7 cellular contexts compared by ENCODE assay signal in genomic region chr2:87093252-87093651, GRCh38.
DNase-seq lines count a peak whose midpoint lies in the region; ATAC-seq, FAIRE-seq and TF ChIP-seq lines count a peak whose summit lies in the region.
"Not testable (repeated sequence)": the region's sequence is repeated elsewhere in the genome, so short reads cannot be mapped to it uniquely, and the experiment has no call there.

No MANE protein-coding gene starts in this region.

- not testable (repeated sequence) for H3K79me2 ChIP-seq in PC-3 (ENCODE audit: low read length); endothelial cell of umbilical vein (ENCODE audit: control insufficient read depth, insufficient read depth, low read length); HepG2 (ENCODE audit: insufficient read depth, low read length)

- not testable (repeated sequence) for H3K9me3 ChIP-seq in A549; PC-3 (ENCODE audit: low read length); endothelial cell of umbilical vein (replicated peaks; ENCODE audit: control insufficient read depth, insufficient read depth, low read length); HepG2 (ENCODE audit: low read length)

- H3K9me1 ChIP-seq in endothelial cell of umbilical vein (replicated peaks; ENCODE audit: control insufficient read depth, extremely low read depth, insufficient read depth, low read length), result not testable (repeated sequence)

- intact Hi-C loops in PC-3 (cut with micrococcal nuclease); endothelial cell of umbilical vein (cut with micrococcal nuclease); HepG2 (cut with micrococcal nuclease; ENCODE audit: unreplicated experiment): not testable (repeated sequence)

- H3K9ac ChIP-seq in PC-3 (ENCODE audit: low read length); endothelial cell of umbilical vein (replicated peaks; ENCODE audit: extremely low read depth, insufficient read depth, low read length); HepG2 (ENCODE audit: insufficient read depth, low read depth, low read length): not testable (repeated sequence)

- not testable (repeated sequence) for BruUV-seq in PC-3 (replicated peaks; lab: Mats Ljungman, UMichigan); endothelial cell of umbilical vein (replicated peaks; lab: Mats Ljungman, UMichigan); HepG2 (replicated peaks; lab: Mats Ljungman, UMichigan)

- CTCF ChIA-PET in A549 (lab: Yijun Ruan, JAX); PC-3 (lab: Charles Lee); HepG2 (lab: Yijun Ruan, JAX; ENCODE audit: low intra/inter-chr PET ratio, low total read pairs): not testable (repeated sequence)
- CTCF ChIA-PET in endothelial cell of umbilical vein (lab: Charles Lee), result interaction anchor here (0.6 kb wide), 1 partner anchor 662 kb away, joined by 3 read pairs; no protein-coding TSS in a partner anchor

- TF ChIP-seq CTCF in A549 (IDR thresholded peaks at IDR 0.05); PC-3 (conservative IDR thresholded peaks at IDR 0.05; ENCODE audit: low read depth, low read length); bronchial epithelial cell (IDR thresholded peaks at IDR 0.05; ENCODE audit: insufficient read depth, low read length, severe bottlenecking); endothelial cell of umbilical vein (IDR thresholded peaks at IDR 0.05; ENCODE audit: extremely low read depth in 1 of 2, insufficient read depth in 1 of 2, low read depth in 1 of 2, low read length in 2 of 2); HepG2 (CRISPR knock-in tag; IDR thresholded peaks at IDR 0.05): not testable (repeated sequence)

- not testable (repeated sequence) for FAIRE-seq in A549 (lab: Jason Lieb, UNC); HepG2 (lab: Jason Lieb, UNC)
- FAIRE-seq in HTR-8/SVneo (lab: Jason Lieb, UNC) (peak; percentile 70), bronchial epithelial cell (lab: Jason Lieb, UNC) (peak; percentile 83), endothelial cell of umbilical vein (lab: Jason Lieb, UNC) (peak; percentile 100), urothelium cell line (lab: Jason Lieb, UNC) (peak; percentile 90)

- WGBS in A549 (ENCODE audit: missing lambda C conversion rate), result 84% methylated on average over 3 of the region's 7 CpGs
- WGBS in HepG2 (ENCODE audit: low lambda C conversion rate), result 52% methylated on average over 2 of the region's 7 CpGs

- not testable (repeated sequence) for H3F3A ChIP-seq in PC-3 (ENCODE audit: low read length, unreplicated experiment)

- TF ChIP-seq POLR2A in A549 (IDR thresholded peaks at IDR 0.05; ENCODE audit: low read length); endothelial cell of umbilical vein (IDR thresholded peaks at IDR 0.05; ENCODE audit: low read depth, low read length); HepG2 (IDR thresholded peaks at IDR 0.05; ENCODE audit: insufficient read depth in 1 of 2, low read depth in 2 of 2, low read length in 2 of 2): not testable (repeated sequence)

- H4K20me1 ChIP-seq in PC-3 (ENCODE audit: low read length); endothelial cell of umbilical vein (replicated peaks; ENCODE audit: control insufficient read depth, extremely low read depth, insufficient read depth, low read length); HepG2 (ENCODE audit: insufficient read depth, low read length): not testable (repeated sequence)

- not testable (repeated sequence) for H3K36me3 ChIP-seq in PC-3 (ENCODE audit: low read depth, low read length); bronchial epithelial cell (ENCODE audit: control insufficient read depth, insufficient read depth, low read length); endothelial cell of umbilical vein (ENCODE audit: control insufficient read depth in 2 of 2, extremely low read depth in 1 of 2, insufficient read depth in 2 of 2, low read length in 2 of 2); HepG2 (replicated peaks in 1 of 2; ENCODE audit: control insufficient read depth in 1 of 2, insufficient read depth in 2 of 2, low read length in 2 of 2)

- not testable (repeated sequence) for H3K4me2 ChIP-seq in A549; PC-3 (ENCODE audit: low read length); endothelial cell of umbilical vein (ENCODE audit: insufficient read depth, low read length); HepG2 (ENCODE audit: low read depth, low read length)

- not testable (repeated sequence) for TF ChIP-seq EP300 in A549 (IDR thresholded peaks at IDR 0.05); HepG2 (IDR thresholded peaks at IDR 0.05; ENCODE audit: low read depth in 2 of 2, low read length in 2 of 2); HepG2 (CRISPR knock-in tag; IDR thresholded peaks at IDR 0.05; ENCODE audit: borderline replicate concordance)

- DNase-seq in A549 (ENCODE audit: low read depth in 1 of 2, low spot score in 1 of 2); HTR-8/SVneo (ENCODE audit: insufficient read length, low spot score); PC-3; bronchial epithelial cell (ENCODE audit: low read depth); endothelial cell of umbilical vein (ENCODE audit: low read depth, low spot score); HepG2 (ENCODE audit: low spot score); urothelium cell line (ENCODE audit: low spot score): not testable (repeated sequence)

- in situ Hi-C loops in HepG2 (cut with HindIII; ENCODE audit: extremely low pct_ligation_motif_present, low pct_unique_long_range_greater_than_20kb), result not testable (repeated sequence)

- TF ChIP-seq RAD21 in A549 (conservative IDR thresholded peaks at IDR 0.05 in 1 of 2, IDR thresholded peaks at IDR 0.05 in 1 of 2); HepG2 (CRISPR knock-in tag; IDR thresholded peaks at IDR 0.05): not testable (repeated sequence)

- POLR2A ChIA-PET in A549 (lab: Yijun Ruan, JAX); PC-3 (lab: Charles Lee; ENCODE audit: unreplicated experiment); endothelial cell of umbilical vein (lab: Charles Lee); HepG2 (lab: Yijun Ruan, JAX): not testable (repeated sequence)

- H3K4me1 ChIP-seq in A549; PC-3 (ENCODE audit: insufficient read depth, low read length); endothelial cell of umbilical vein (ENCODE audit: control insufficient read depth, extremely low read depth, insufficient read depth, low read length); HepG2 (ENCODE audit: insufficient read depth, low read length): not testable (repeated sequence)

- ATAC-seq in A549 (peak; percentile 22 to 36; a peak in 4 of 6 replicates), PC-3 (peak; percentile 38; the same call in 1 of the 2 replicates), HepG2 (peak; percentile 72)

- not testable (repeated sequence) for H3K27me3 ChIP-seq in PC-3 (ENCODE audit: low read length); bronchial epithelial cell (ENCODE audit: control insufficient read depth, insufficient read depth, low read length); endothelial cell of umbilical vein (ENCODE audit: control insufficient read depth in 2 of 2, insufficient read depth in 2 of 2, low read length in 2 of 2); HepG2 (ENCODE audit: control insufficient read depth in 1 of 2, insufficient read depth in 2 of 2, low read length in 2 of 2)

- dilution Hi-C loops in endothelial cell of umbilical vein (cut with MboI; ENCODE audit: extremely low pct_ligation_motif_present, low sequenced_read_pairs), result not testable (repeated sequence)

- H3K27ac ChIP-seq in A549; PC-3 (ENCODE audit: low read length); endothelial cell of umbilical vein (ENCODE audit: insufficient read depth, low read depth, low read length); HepG2 (ENCODE audit: extremely low read length, insufficient read depth, low read length): not testable (repeated sequence)

- H3K4me3 ChIP-seq in A549; PC-3 (ENCODE audit: low read length); bronchial epithelial cell (ENCODE audit: low read depth, low read length); endothelial cell of umbilical vein (replicated peaks in 1 of 3; ENCODE audit: insufficient read depth in 1 of 3, low read depth in 1 of 3, low read length in 3 of 3); HepG2 (replicated peaks in 1 of 3; ENCODE audit: insufficient read depth in 1 of 3, low read depth in 2 of 3, low read length in 3 of 3): not testable (repeated sequence)

- H2AFZ ChIP-seq in PC-3 (ENCODE audit: low read length); endothelial cell of umbilical vein (ENCODE audit: low read depth, low read length); HepG2 (ENCODE audit: low read length): not testable (repeated sequence)

- H3K9me2 ChIP-seq in PC-3 (replicated peaks; ENCODE audit: low read length), result not testable (repeated sequence)
